Comparison of ENCODE assay signal across 13 cellular contexts in the genomic region with DNA sequence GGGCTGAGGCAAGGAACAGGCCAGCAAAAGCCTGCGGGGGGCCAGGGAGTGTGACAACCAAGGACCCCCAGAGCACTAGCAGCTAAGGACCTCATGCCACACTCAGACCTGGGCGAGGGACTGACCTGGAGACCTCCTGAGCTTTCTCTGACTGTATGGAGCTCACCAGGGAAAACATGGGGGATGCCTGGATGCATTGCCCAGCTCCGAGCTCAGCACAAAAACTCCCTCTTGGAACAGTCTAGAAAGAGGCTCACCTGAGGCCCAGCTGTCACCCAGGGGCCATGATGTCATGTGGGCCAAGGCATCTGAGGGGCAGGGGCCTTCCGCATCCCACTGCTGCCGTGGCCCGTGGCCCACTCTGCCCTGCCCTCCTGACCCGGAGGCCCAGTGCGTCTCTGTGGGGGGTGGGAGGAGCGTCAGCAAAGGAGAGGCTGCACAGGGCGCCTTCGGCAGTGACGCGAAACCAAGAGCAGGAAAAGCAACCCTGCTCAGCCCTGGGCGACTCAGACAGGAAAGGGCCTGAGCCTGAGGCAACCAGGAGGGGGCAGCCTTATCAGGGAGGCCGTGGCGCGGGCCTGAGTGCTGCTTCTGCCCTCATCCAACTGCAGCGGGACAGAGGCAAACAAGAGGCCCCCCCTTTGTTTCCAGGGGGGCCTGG. TPM values are rescaled to one million over a fixed set of nuclear protein-coding genes. Genes with fewer than 3 reads are reported as not detected.
A peak's percentile ranks its signal among the peaks of the same experiment; 100 is the strongest.
DNase-seq lines count a peak whose midpoint lies in the region; ATAC-seq, FAIRE-seq and TF ChIP-seq lines count a peak whose summit lies in the region.
"Had no signal": no experiment of that assay in that cellular context is flagged by ENCODE, and none has a peak within 500 bp of the region (broad histone marks: within the 10 kb centered on the region; RNA-seq: fewer than 3 reads in every experiment).

No MANE protein-coding gene starts in this region.

- H3K4me1 ChIP-seq in H1 (replicated peaks in 1 of 4; ENCODE audit: control insufficient read depth in 3 of 4, insufficient read depth in 4 of 4, low read length in 3 of 4) = peaks cover 0 to 10% (median 3%) of the 10 kb centered on the region in 4 experiments; a peak in 5 of 7 replicates
- H3K4me1 ChIP-seq in Caco-2 = no peaks in the 10 kb centered on the region

- no peak overlapping the region for H3K4me2 ChIP-seq in H1 (ENCODE audit: insufficient read depth in 1 of 2, low read depth in 2 of 2, low read length in 2 of 2)

- TF ChIP-seq RAD21 in H1 (IDR thresholded peaks at IDR 0.05 in 1 of 2, conservative IDR thresholded peaks at IDR 0.05 in 1 of 2; ENCODE audit: low read depth in 2 of 2, low read length in 2 of 2) = peak; percentile 23 to 31; a peak in 3 of 4 replicates

- no peak overlapping the region for H2BK120ac ChIP-seq in H1 (replicated peaks; ENCODE audit: low read depth, low read length)

- TF ChIP-seq EP300 in H1 (IDR thresholded peaks at IDR 0.05; ENCODE audit: borderline replicate concordance in 1 of 2, low read depth in 2 of 2, low read length in 2 of 2) = no peak

- H3K27ac ChIP-seq in H1 (ENCODE audit: low read depth, low read length) = no peak overlapping the region
- H3K27ac ChIP-seq: psoas muscle, thyroid gland had no signal

- no peak for FAIRE-seq in H1 (lab: Jason Lieb, UNC)
- FAIRE-seq: islet of Langerhans had no signal

- no peak overlapping the region for H2BK5ac ChIP-seq in H1 (ENCODE audit: low read depth, low read length)

- H3K27me3 Mint-ChIP-seq in HFFc6 (ENCODE audit: insufficient read depth) (no peaks in the 10 kb centered on the region; the same call in 1 of the 2 replicates), Caco-2 (ENCODE audit: insufficient read depth, unreplicated experiment) (no peaks in the 10 kb centered on the region)
- no peaks in the 10 kb centered on the region for H3K27me3 Mint-ChIP-seq in activated CD8-positive, alpha-beta T cell treated with anti-CD3 and anti-CD28 coated beads, Interleukin-2, amount 10 ng/mL, durations not matched to agents 7 days and 5 days (ENCODE audit: low read depth)

- no peak overlapping the region for H2BK12ac ChIP-seq in H1 (ENCODE audit: low read depth, low read length)

- no peak overlapping the region for H2BK15ac ChIP-seq in H1 (ENCODE audit: low read length)

- no peak overlapping the region for H2AFZ ChIP-seq in H1 (ENCODE audit: low read length)

- BruUV-seq in Caco-2 (replicated peaks; lab: Mats Ljungman, UMichigan) = no TSS peak

- ATAC-seq in activated CD8-positive, alpha-beta T cell treated with anti-CD3 and anti-CD28 coated beads, Interleukin-2, amount 10 ng/mL, durations not matched to agents 7 days and 5 days = peak; percentile 84
- no peak for ATAC-seq in HG02973 (IDR thresholded peaks at IDR 0.05; ENCODE audit: unreplicated experiment)
- no peak for ATAC-seq in HG03520 (IDR thresholded peaks at IDR 0.05; ENCODE audit: unreplicated experiment)
- ATAC-seq: psoas muscle had no signal

- POLR2A ChIA-PET in activated CD8-positive, alpha-beta T cell treated with anti-CD3 and anti-CD28 coated beads, Interleukin-2, amount 10 ng/mL, durations not matched to agents 7 days and 5 days (lab: Charles Lee) = interaction anchor here (0.7 to 4.3 kb wide), 2 partner anchors 12 to 229 kb away, joined by 3 to 48 read pairs; a partner anchor contains a TSS
- POLR2A ChIA-PET in H1 (lab: Charles Lee; ENCODE audit: partially characterized antibody) = no interaction called here
- POLR2A ChIA-PET in Caco-2 (lab: Charles Lee) = no interaction called here

- H3K9ac ChIP-seq in H1 (replicated peaks in 1 of 4; ENCODE audit: extremely low read depth in 1 of 4, low read depth in 3 of 4, low read length in 3 of 4) = no peak overlapping the region

- no peak overlapping the region for H4K8ac ChIP-seq in H1 (ENCODE audit: extremely low read depth, insufficient read depth, low read length)

- no peaks in the 10 kb centered on the region for H3K36me3 ChIP-seq in H1 (ENCODE audit: control insufficient read depth in 2 of 4, insufficient read depth in 4 of 4, low read length in 3 of 4)
- H3K36me3 ChIP-seq in Caco-2 (ENCODE audit: control insufficient read depth, insufficient read depth, low read length) = no peaks in the 10 kb centered on the region
- H3K36me3 ChIP-seq: thyroid gland had no signal

- H4K91ac ChIP-seq in H1 (replicated peaks; ENCODE audit: insufficient read length, low read length) = no peak overlapping the region

- 88% methylated on average over 18 of the region's 18 CpGs; no CpG with 5 or more reads in 1 of the 2 experiments for WGBS in H1 (ENCODE audit: extremely low coverage in 1 of 2, insufficient coverage in 1 of 2, insufficient read length in 1 of 2, insufficient replicate concordance in 2 of 2, low coverage in 1 of 2, low lambda C conversion rate in 2 of 2, missing lambda C conversion rate in 1 of 2), 2 experiments

- 0 out of 2 replicates have a peak, but pooled peaks cover 2% of the 10 kb centered on the region for H3K79me1 ChIP-seq in H1 (ENCODE audit: low read depth, low read length)

- no peak overlapping the region for H3K56ac ChIP-seq in H1 (replicated peaks; ENCODE audit: insufficient read length, low read depth, low read length)

- H3K4ac ChIP-seq in H1 (replicated peaks; ENCODE audit: insufficient read length, low read depth, low read length) = no peak overlapping the region

- peak; percentile 38 for TF ChIP-seq CTCF in HFFc6 (IDR thresholded peaks at IDR 0.05)
- TF ChIP-seq CTCF in H1 (IDR thresholded peaks at IDR 0.05; ENCODE audit: control extremely low read depth in 1 of 3, insufficient read depth in 1 of 3, low read depth in 1 of 3, low read length in 3 of 3) = peak in 2 of 3 experiments; percentile 49 to 56; a peak in 3 of 4 replicates
- TF ChIP-seq CTCF in Caco-2 (IDR thresholded peaks at IDR 0.05; ENCODE audit: insufficient read depth in 1 of 2, low read depth in 1 of 2, low read length in 1 of 2, severe bottlenecking in 1 of 2, unreplicated experiment in 1 of 2) = no peak

- peaks cover 0 to 2% of the 10 kb centered on the region in 2 experiments for H4K20me1 ChIP-seq in H1 (replicated peaks in 1 of 2; ENCODE audit: control insufficient read depth in 1 of 2, insufficient read depth in 2 of 2, low read length in 2 of 2)

- H3K4me1 Mint-ChIP-seq in HFFc6 (ENCODE audit: low read depth) (no peaks in the 10 kb centered on the region), Caco-2 (ENCODE audit: low read depth, unreplicated experiment) (no peaks in the 10 kb centered on the region)
- H3K4me1 Mint-ChIP-seq in activated CD8-positive, alpha-beta T cell treated with anti-CD3 and anti-CD28 coated beads, Interleukin-2, amount 10 ng/mL, durations not matched to agents 7 days and 5 days (ENCODE audit: low read depth) = peaks cover 74% of the 10 kb centered on the region

- H2AK5ac ChIP-seq in H1 (ENCODE audit: low read depth, low read length) = no peak overlapping the region

- H2BK20ac ChIP-seq in H1 (ENCODE audit: low read length) = no peak overlapping the region

- H3K14ac ChIP-seq in H1 (ENCODE audit: insufficient read length) = no peak overlapping the region

- H3K27me3 ChIP-seq in H1 (replicated peaks in 1 of 4; ENCODE audit: control insufficient read depth in 3 of 4, extremely low read depth in 1 of 4, insufficient read depth in 3 of 4, low read length in 3 of 4) (no peaks in the 10 kb centered on the region), Caco-2 (replicated peaks; ENCODE audit: control insufficient read depth, insufficient read depth, low read length) (no peaks in the 10 kb centered on the region)
- H3K27me3 ChIP-seq: thyroid gland had no signal

- H3K4me3 Mint-ChIP-seq in HFFc6 (no peak overlapping the region), Caco-2 (ENCODE audit: unreplicated experiment) (no peak overlapping the region)
- H3K4me3 Mint-ChIP-seq in activated CD8-positive, alpha-beta T cell treated with anti-CD3 and anti-CD28 coated beads, Interleukin-2, amount 10 ng/mL, durations not matched to agents 7 days and 5 days = peak overlapping the region; percentile 61

- H3K23me2 ChIP-seq in H1 (ENCODE audit: low read depth, low read length) = no peaks in the 10 kb centered on the region

- H3K79me2 ChIP-seq in H1 (ENCODE audit: control insufficient read depth in 1 of 2, insufficient read depth in 2 of 2, low read length in 2 of 2) = no peaks in the 10 kb centered on the region

- intact Hi-C loops in Caco-2 (cut with micrococcal nuclease; ENCODE audit: unreplicated experiment) = no loop called here

- H3K27ac Mint-ChIP-seq in HFFc6 (no peak overlapping the region), Caco-2 (ENCODE audit: unreplicated experiment) (no peak overlapping the region)
- H3K27ac Mint-ChIP-seq in activated CD8-positive, alpha-beta T cell treated with anti-CD3 and anti-CD28 coated beads, Interleukin-2, amount 10 ng/mL, durations not matched to agents 7 days and 5 days = peak overlapping the region; percentile 86

- no peak overlapping the region for H3K18ac ChIP-seq in H1 (ENCODE audit: extremely low read depth, low read length)

- H3K4me3 ChIP-seq in H1 (ENCODE audit: extremely low read depth in 1 of 4, insufficient read depth in 2 of 4, low read depth in 3 of 4, low read length in 4 of 4) (no peak overlapping the region), Caco-2 (ENCODE audit: low read depth, low read length) (no peak overlapping the region)
- H3K4me3 ChIP-seq: psoas muscle, thyroid gland had no signal

- H3K9me3 Mint-ChIP-seq in HFFc6 (no peaks in the 10 kb centered on the region), Caco-2 (ENCODE audit: unreplicated experiment) (no peaks in the 10 kb centered on the region)
- H3K9me3 Mint-ChIP-seq in activated CD8-positive, alpha-beta T cell treated with anti-CD3 and anti-CD28 coated beads, Interleukin-2, amount 10 ng/mL, durations not matched to agents 7 days and 5 days (ENCODE audit: insufficient read depth) = no peaks in the 10 kb centered on the region

- H3K23ac ChIP-seq in H1 (ENCODE audit: insufficient read length) = no peak overlapping the region

- CTCF ChIA-PET in activated CD8-positive, alpha-beta T cell treated with anti-CD3 and anti-CD28 coated beads, Interleukin-2, amount 10 ng/mL, durations not matched to agents 7 days and 5 days (lab: Charles Lee) = interaction anchor here (1.0 to 10.0 kb wide), 9 partner anchors 12 to 396 kb away, joined by 3 to 99 read pairs (median 3); a partner anchor contains a TSS
- CTCF ChIA-PET in H1 (lab: Charles Lee; ENCODE audit: partially characterized antibody) (interaction anchor here (0.6 to 10.9 kb wide), 20 partner anchors 12 to 419 kb away, joined by 3 to 124 read pairs (median 4); a partner anchor contains a TSS), Caco-2 (lab: Charles Lee) (no interaction called here)

- H4K5ac ChIP-seq in H1 (ENCODE audit: insufficient read length, low read depth, low read length) = no peak overlapping the region

- no peak for TF ChIP-seq POLR2A in H1 (IDR thresholded peaks at IDR 0.05; ENCODE audit: control extremely low read depth in 1 of 2, low read depth in 2 of 2, low read length in 2 of 2)

- H3K36me3 Mint-ChIP-seq in HFFc6 (ENCODE audit: low read depth) = no peaks in the 10 kb centered on the region
- H3K36me3 Mint-ChIP-seq in activated CD8-positive, alpha-beta T cell treated with anti-CD3 and anti-CD28 coated beads, Interleukin-2, amount 10 ng/mL, durations not matched to agents 7 days and 5 days (ENCODE audit: low read depth) = peaks cover 14% of the 10 kb centered on the region
- no peaks in the 10 kb centered on the region for H3K36me3 Mint-ChIP-seq in Caco-2 (ENCODE audit: insufficient read depth, unreplicated experiment)

- H3K9me3 ChIP-seq in H1 (ENCODE audit: insufficient read depth in 2 of 2, low read depth in 1 of 2, low read length in 1 of 2) (no peaks in the 10 kb centered on the region), Caco-2 (no peaks in the 10 kb centered on the region)
- H3K9me3 ChIP-seq: psoas muscle, thyroid gland had no signal

- DNase-seq in HFFc6 (no peak), H1 (ENCODE audit: low read depth in 1 of 2, low spot score in 2 of 2) (peak in 1 of 2 experiments; percentile 79), Caco-2 (no peak), GM19240 (ENCODE audit: insufficient read length, low spot score) (no peak)
- peak; percentile 87 for DNase-seq in activated CD8-positive, alpha-beta T cell treated with anti-CD3 and anti-CD28 coated beads, Interleukin-2, amount 10 ng/mL, durations not matched to agents 7 days and 5 days
- DNase-seq in stimulated activated CD4-positive, alpha-beta T cell treated with anti-CD3 and anti-CD28 coated beads, Interleukin-4, amount 100 ng/mL, for 24 hours = peak; percentile 53
- DNase-seq: EL, MV-4-11, thyroid gland had no signal

RNA-seq across cellular contexts. Expression of a gene that starts 57.3 kb away (rescaled TPM):
- total RNA-seq in HFFc6 (2021; fragmentation: NEBNext Ultra II Directional; extraction: Animal tissue kit (Norgen Biotek cat#: 25700)) = not detected
- not detected for total RNA-seq in activated CD8-positive, alpha-beta T cell treated with anti-CD3 and anti-CD28 coated beads, Interleukin-2, amount 10 ng/mL, durations not matched to agents 7 days and 5 days
- 0.15 TPM in 1 of 2 replicates, not detected in the other for total RNA-seq in H1 (2021; fragmentation: NEBNext Ultra II Directional; extraction: Animal tissue kit (Norgen Biotek cat#: 25700))
- polyA plus RNA-seq in H1 (2011; rRNA removed) = 0.15 and 0.20 TPM in 2 replicates
- 0.06 TPM for polyA plus RNA-seq in H1 (2011; cell fraction: cytosol; rRNA removed)
- polyA plus RNA-seq in H1 (2011; cell fraction: nucleus; rRNA removed) = 0.19 TPM
- 0.28 to 0.85 TPM (median 0.65 TPM) in 4 replicates for polyA plus RNA-seq in H1 (2012, experiment 1 of 2)
- 0.07 TPM for polyA plus RNA-seq in H1 (2012, experiment 2 of 2)
- polyA plus RNA-seq in H1 (2013, experiment 1 of 2) = 0.12 TPM
- 0.06 TPM for polyA plus RNA-seq in H1 (2013, experiment 2 of 2)
- 0.06 and 0.07 TPM in 2 replicates for polyA minus RNA-seq in H1 (2011; rRNA and poly(A)+ RNA removed)
- not detected for polyA minus RNA-seq in H1 (2011; cell fraction: cytosol; rRNA and poly(A)+ RNA removed)
- not detected for polyA minus RNA-seq in H1 (2011; cell fraction: nucleus; rRNA and poly(A)+ RNA removed)
- 4.9 and 5.8 TPM in 2 replicates for total RNA-seq in Caco-2 (2022)
- total RNA-seq: psoas muscle, thyroid gland had no signal
- polyA plus RNA-seq: psoas muscle had no signal

Comparison
In these comparisons a context has a peak if more than half of its experiments do, and no peak if none do; other contexts are left out.
1. DNase-seq: peak in activated CD8-positive, alpha-beta T cell treated with anti-CD3 and anti-CD28 coated beads, Interleukin-2, amount 10 ng/mL, durations not matched to agents 7 days and 5 days (single experiment) and stimulated activated CD4-positive, alpha-beta T cell treated with anti-CD3 and anti-CD28 coated beads, Interleukin-4, amount 100 ng/mL, for 24 hours (single experiment); none in HFFc6 (single experiment), Caco-2 (0 of 2) and GM19240 (single experiment).
2. CTCF ChIP-seq: peak in HFFc6 (single experiment) and H1 (2 of 3); none in Caco-2 (0 of 2).